Comparison of ENCODE assay signal across 26 cellular contexts in genomic region chr4:41396869-41397268, GRCh38.
"Had no signal": no experiment of that assay in that cellular context is flagged by ENCODE, and none has a peak within 500 bp of the region (broad histone marks: within the 10 kb centered on the region; RNA-seq: fewer than 3 reads in every experiment).

No MANE protein-coding gene starts in this region.

- DNase-seq: activated CD4-positive, alpha-beta memory T cell treated with anti-CD3 and anti-CD28 coated beads for 36 hours; activated CD4-positive, alpha-beta T cell treated with anti-CD3 and anti-CD28 coated beads, Interleukin-2, amount 10 ng/mL, durations not matched to agents 7 days and 5 days; activated CD4-positive, CD25-positive, alpha-beta regulatory T cell; activated gamma-delta T cell; activated naive CD4-positive, alpha-beta T cell treated with anti-CD3 and anti-CD28 coated beads, Interleukin-2, amount 10 ng/mL, durations not matched to agents 7 days and 5 days; activated naive CD8-positive, alpha-beta T cell treated with anti-CD3 and anti-CD28 coated beads for 36 hours; activated T-cell treated with anti-CD3 and anti-CD28 coated beads for 4 hours; activated T-cell treated with anti-CD3 and anti-CD28 coated beads, Interleukin-2, amount 50 U/mL, for 48 hours; anterior cingulate cortex; KG1; NCI-H1092; NCI-H1417; NCI-H1694; NCI-H2029; NCI-H2107; NCI-H2171 treated with DMSO at 0.1 percent for 48 hours; NCI-H226; NCI-H526; NCI-H82; RPMI8226; SK-N-SH; T-helper 1 cell had no signal

- ATAC-seq: activated T-helper 17 cell treated with anti-CD3 and anti-CD28 coated beads, Interleukin-2, amount 50 U/mL, for 72 hours; Panc1; Right ventricle myocardium inferior had no signal

- H3K9me3 Mint-ChIP-seq: activated CD4-positive, alpha-beta memory T cell treated with anti-CD3 and anti-CD28 coated beads for 36 hours; activated CD4-positive, alpha-beta T cell treated with anti-CD3 and anti-CD28 coated beads, Interleukin-2, amount 10 ng/mL, durations not matched to agents 7 days and 5 days; activated naive CD4-positive, alpha-beta T cell treated with anti-CD3 and anti-CD28 coated beads, Interleukin-2, amount 10 ng/mL, durations not matched to agents 7 days and 5 days; activated naive CD8-positive, alpha-beta T cell treated with anti-CD3 and anti-CD28 coated beads for 36 hours had no signal

- H3K27me3 Mint-ChIP-seq: activated CD4-positive, alpha-beta memory T cell treated with anti-CD3 and anti-CD28 coated beads for 36 hours; activated CD4-positive, alpha-beta T cell treated with anti-CD3 and anti-CD28 coated beads, Interleukin-2, amount 10 ng/mL, durations not matched to agents 7 days and 5 days; activated naive CD4-positive, alpha-beta T cell treated with anti-CD3 and anti-CD28 coated beads, Interleukin-2, amount 10 ng/mL, durations not matched to agents 7 days and 5 days had no signal

- H3K36me3 Mint-ChIP-seq: activated CD4-positive, alpha-beta memory T cell treated with anti-CD3 and anti-CD28 coated beads for 36 hours; activated naive CD4-positive, alpha-beta T cell treated with anti-CD3 and anti-CD28 coated beads, Interleukin-2, amount 10 ng/mL, durations not matched to agents 7 days and 5 days; activated naive CD8-positive, alpha-beta T cell treated with anti-CD3 and anti-CD28 coated beads for 36 hours had no signal

- H3K4me2 ChIP-seq: SK-N-SH had no signal

- H3K4me3 Mint-ChIP-seq: activated CD4-positive, alpha-beta memory T cell treated with anti-CD3 and anti-CD28 coated beads for 36 hours; activated CD4-positive, alpha-beta T cell treated with anti-CD3 and anti-CD28 coated beads, Interleukin-2, amount 10 ng/mL, durations not matched to agents 7 days and 5 days; activated naive CD4-positive, alpha-beta T cell treated with anti-CD3 and anti-CD28 coated beads, Interleukin-2, amount 10 ng/mL, durations not matched to agents 7 days and 5 days; activated naive CD8-positive, alpha-beta T cell treated with anti-CD3 and anti-CD28 coated beads for 36 hours; activated T-helper 17 cell treated with anti-CD3 and anti-CD28 coated beads, Interleukin-2, amount 50 U/mL, for 72 hours had no signal

- H3K9me2 ChIP-seq: SK-N-SH had no signal

- H3K4me1 Mint-ChIP-seq: activated CD4-positive, alpha-beta T cell treated with anti-CD3 and anti-CD28 coated beads, Interleukin-2, amount 10 ng/mL, durations not matched to agents 7 days and 5 days; activated naive CD4-positive, alpha-beta T cell treated with anti-CD3 and anti-CD28 coated beads, Interleukin-2, amount 10 ng/mL, durations not matched to agents 7 days and 5 days; activated naive CD8-positive, alpha-beta T cell treated with anti-CD3 and anti-CD28 coated beads for 36 hours; activated T-helper 17 cell treated with anti-CD3 and anti-CD28 coated beads, Interleukin-2, amount 50 U/mL, for 72 hours had no signal

- H3K27ac Mint-ChIP-seq: activated CD4-positive, alpha-beta memory T cell treated with anti-CD3 and anti-CD28 coated beads for 36 hours; activated CD4-positive, alpha-beta T cell treated with anti-CD3 and anti-CD28 coated beads, Interleukin-2, amount 10 ng/mL, durations not matched to agents 7 days and 5 days; activated naive CD4-positive, alpha-beta T cell treated with anti-CD3 and anti-CD28 coated beads, Interleukin-2, amount 10 ng/mL, durations not matched to agents 7 days and 5 days; activated naive CD8-positive, alpha-beta T cell treated with anti-CD3 and anti-CD28 coated beads for 36 hours; activated T-helper 17 cell treated with anti-CD3 and anti-CD28 coated beads, Interleukin-2, amount 50 U/mL, for 72 hours had no signal

- H3K27ac ChIP-seq: VCaP had no signal
